14 cellular contexts compared by ENCODE assay signal in the genomic region with DNA sequence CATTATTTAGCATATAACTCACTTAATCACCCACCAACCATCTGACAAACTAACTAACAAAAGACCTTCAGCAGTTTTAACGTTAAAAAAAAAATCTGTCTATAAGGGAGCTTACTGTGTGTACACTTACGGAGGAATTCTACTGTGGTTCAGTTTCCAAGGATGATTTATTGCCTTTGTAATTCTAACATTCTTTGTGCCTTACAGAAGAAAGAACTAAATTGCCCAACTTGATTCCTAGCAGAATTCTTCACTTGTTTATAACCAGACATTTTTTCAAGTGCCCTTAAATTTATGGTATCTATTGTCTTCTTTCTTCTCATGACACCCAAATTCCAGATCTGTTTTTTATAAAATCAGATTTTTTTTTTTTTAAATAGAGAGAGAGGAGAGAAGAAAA.
DNase-seq lines count a peak whose midpoint lies in the region; ATAC-seq and TF ChIP-seq lines count a peak whose summit lies in the region.
"Had no signal": no experiment of that assay in that cellular context is flagged by ENCODE, and none has a peak within 500 bp of the region (broad histone marks: within the 10 kb centered on the region; RNA-seq: fewer than 3 reads in every experiment).

No MANE protein-coding gene starts in this region.

- H3K36me3 Mint-ChIP-seq in type B pancreatic cell = no peaks in the 10 kb centered on the region

- TF ChIP-seq CTCF in type B pancreatic cell (conservative IDR thresholded peaks at IDR 0.05) = no peak

- H3K27me3 Mint-ChIP-seq in type B pancreatic cell = no peaks in the 10 kb centered on the region

- DNase-seq in NOMO-1 (lab: John Stamatoyannopoulos, UW; ENCODE audit: unreplicated experiment in 2 of 2) (peak; percentile 1 to 28), NOMO-1 treated with dmso at 0.1 percent for 144 hours (lab: John Stamatoyannopoulos, UW; ENCODE audit: unreplicated experiment) (no peak), foreskin melanocyte (peak; percentile 68), type B pancreatic cell (ENCODE audit: extremely low spot score, unreplicated experiment) (no peak), NCI-H1105 treated with DMSO at 0.1 percent for 48 hours (lab: John Stamatoyannopoulos, UW) (no peak)
- DNase-seq: activated CD4-positive, CD25-positive, alpha-beta regulatory T cell treated with anti-CD3 and anti-CD28 coated beads, Interleukin-2, amount 50 U/mL, for 72 hours; naive thymus-derived CD8-positive, alpha-beta T cell; NCI-H2081; stomach had no signal

- H3K9me3 Mint-ChIP-seq in type B pancreatic cell = peaks cover 4% of the 10 kb centered on the region

- H3K4me3 Mint-ChIP-seq in type B pancreatic cell = peak overlapping the region; percentile 14
- H3K4me3 Mint-ChIP-seq: activated T-helper 17 cell treated with anti-CD3 and anti-CD28 coated beads, Interleukin-2, amount 50 U/mL, for 72 hours; naive thymus-derived CD8-positive, alpha-beta T cell had no signal

- peaks cover 26% of the 10 kb centered on the region for H3K4me1 Mint-ChIP-seq in type B pancreatic cell (ENCODE audit: unreplicated experiment)
- H3K4me1 Mint-ChIP-seq: activated T-helper 17 cell treated with anti-CD3 and anti-CD28 coated beads, Interleukin-2, amount 50 U/mL, for 72 hours; naive thymus-derived CD8-positive, alpha-beta T cell had no signal

- peak overlapping the region; percentile 76 for H3K27ac Mint-ChIP-seq in type B pancreatic cell
- H3K27ac Mint-ChIP-seq: activated T-helper 17 cell treated with anti-CD3 and anti-CD28 coated beads, Interleukin-2, amount 50 U/mL, for 72 hours; naive thymus-derived CD8-positive, alpha-beta T cell had no signal

- ATAC-seq in SK-N-SH treated with all-trans-retinoic acid at 6 μM for 48 hours (peak; percentile 92), GM21447 (IDR thresholded peaks at IDR 0.05; ENCODE audit: unreplicated experiment) (no peak), HG03520 (IDR thresholded peaks at IDR 0.05; ENCODE audit: unreplicated experiment) (no peak)
- ATAC-seq: activated T-helper 17 cell treated with anti-CD3 and anti-CD28 coated beads, Interleukin-2, amount 50 U/mL, for 72 hours; HCT116; naive thymus-derived CD8-positive, alpha-beta T cell had no signal

TF ChIP-seq in SK-N-SH treated with all-trans-retinoic acid at 6 μM for 48 hours, 23 proteins besides CTCF, POLR2A, EP300 and RAD21:
- TF ChIP-seq ISL1 (CRISPR knock-in tag; IDR thresholded peaks at IDR 0.05) = peak; percentile 61
- no peak for TF ChIP-seq ARNTL (CRISPR knock-in tag; IDR thresholded peaks at IDR 0.05; ENCODE audit: borderline replicate concordance, low read depth)

Comparison
In these comparisons a context has a peak if more than half of its experiments do, and no peak if none do; other contexts are left out.
1. DNase-seq: peak in NOMO-1 (2 of 2) and foreskin melanocyte (single experiment); none in NOMO-1 treated with dmso at 0.1 percent for 144 hours (single experiment), type B pancreatic cell (single experiment) and NCI-H1105 treated with DMSO at 0.1 percent for 48 hours (single experiment).